In the genomic region with DNA sequence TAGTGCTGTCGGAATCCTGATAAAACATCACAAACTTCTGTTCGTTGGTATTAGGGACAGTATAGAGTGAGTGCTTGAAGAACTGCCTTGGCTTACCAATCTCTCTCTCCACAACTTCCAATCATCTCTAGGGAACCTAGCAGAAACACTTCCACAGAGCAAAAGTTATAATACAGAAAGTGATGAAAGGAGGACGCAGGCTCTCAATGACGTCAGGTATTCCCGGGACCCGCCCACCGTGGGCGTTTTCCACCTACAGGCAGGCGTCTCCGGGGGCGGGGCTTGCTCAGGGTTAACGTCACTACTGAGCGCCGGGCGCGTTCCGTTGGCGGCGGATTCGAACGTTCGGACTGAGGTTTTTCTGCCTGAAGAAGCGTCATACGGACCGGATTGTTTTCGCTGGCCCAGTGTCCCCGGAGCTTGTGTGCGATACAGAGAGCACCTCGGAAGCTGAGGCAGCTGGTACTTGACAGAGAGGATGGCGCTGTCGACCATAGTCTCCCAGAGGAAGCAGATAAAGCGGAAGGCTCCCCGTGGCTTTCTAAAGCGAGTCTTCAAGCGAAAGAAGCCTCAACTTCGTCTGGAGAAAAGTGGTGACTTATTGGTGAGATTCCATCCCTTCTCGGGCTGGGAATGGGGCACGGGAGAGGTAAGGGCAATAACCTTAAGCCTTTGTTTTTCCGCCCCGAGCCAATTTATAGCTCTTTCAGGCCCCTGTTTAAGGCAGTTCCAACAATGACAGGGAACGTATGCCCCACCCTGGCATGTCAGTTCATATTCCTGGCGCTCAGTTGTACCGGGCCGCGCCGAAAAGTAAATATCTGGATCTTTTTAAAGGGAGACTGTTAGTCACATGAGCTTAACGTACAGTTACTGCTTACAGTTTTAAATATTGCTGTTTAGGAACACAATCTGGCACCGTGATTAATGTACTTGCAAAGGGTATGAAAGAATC, we compare ENCODE assay signal across 1 cellular context.
A peak's percentile ranks its signal among the peaks of the same experiment; 100 is the strongest.
TF ChIP-seq lines count a peak whose summit lies in the region.

Gene CENPW, plus strand, starts transcription at position 320 of the 955 bp plus-strand sequence. Its CDS starts 159 bp downstream, at position 479.

TF ChIP-seq in HepG2, 621 proteins besides CTCF, POLR2A, EP300 and RAD21 (continued from another document and continues in another):
- TF ChIP-seq SRSF9 (IDR thresholded peaks at IDR 0.05; ENCODE audit: borderline replicate concordance, insufficient read depth, low read depth, low read length, poor library complexity, severe bottlenecking): no peak
- peak; percentile 76 for TF ChIP-seq HNRNPH1 (optimal IDR thresholded peaks at IDR 0.05; ENCODE audit: low read depth, low read length)
- peak; percentile 68 for TF ChIP-seq ZFX (CRISPR knock-in tag; IDR thresholded peaks at IDR 0.05; ENCODE audit: low read depth)
- 0 out of 2 replicates have a peak, but pooled peaks have one; percentile 25 for TF ChIP-seq FLYWCH1 (CRISPR knock-in tag; IDR thresholded peaks at IDR 0.05)
- no peak for TF ChIP-seq ZNF260 (CRISPR knock-in tag; IDR thresholded peaks at IDR 0.05; ENCODE audit: borderline replicate concordance, low read depth)
- TF ChIP-seq CREM (IDR thresholded peaks at IDR 0.05): peak; percentile 99
- TF ChIP-seq CREM (CRISPR knock-in tag; IDR thresholded peaks at IDR 0.05): peak; percentile 92
- TF ChIP-seq ZNF614 (CRISPR knock-in tag; IDR thresholded peaks at IDR 0.05; ENCODE audit: borderline replicate concordance): peak; percentile 67; the same call in 1 of the 2 replicates
- TF ChIP-seq FOXA1 (IDR thresholded peaks at IDR 0.05): no peak
- TF ChIP-seq FOXA1 (CRISPR knock-in tag; IDR thresholded peaks at IDR 0.05): peak; percentile 49; the same call in 1 of the 2 replicates
- TF ChIP-seq ZNF333 (CRISPR knock-in tag; IDR thresholded peaks at IDR 0.05; ENCODE audit: borderline replicate concordance): no peak
- TF ChIP-seq ZBTB7B (CRISPR knock-in tag; IDR thresholded peaks at IDR 0.05): no peak
- TF ChIP-seq TOE1 (CRISPR knock-in tag; IDR thresholded peaks at IDR 0.05): 0 out of 2 replicates have a peak, but pooled peaks have one; percentile 36
- TF ChIP-seq HDAC2 (CRISPR knock-in tag; IDR thresholded peaks at IDR 0.05): peak; percentile 92
- no peak for TF ChIP-seq ZNF616 (CRISPR knock-in tag; IDR thresholded peaks at IDR 0.05; ENCODE audit: low read depth)
- peak; percentile 22; the same call in 1 of the 2 replicates for TF ChIP-seq HNF1B (CRISPR knock-in tag; IDR thresholded peaks at IDR 0.05)
- TF ChIP-seq SMC3 (IDR thresholded peaks at IDR 0.05; ENCODE audit: low read length): no peak
- TF ChIP-seq ZNF18 (CRISPR knock-in tag; IDR thresholded peaks at IDR 0.05; ENCODE audit: insufficient replicate concordance): no peak
- no peak for TF ChIP-seq GFI1 (CRISPR knock-in tag; IDR thresholded peaks at IDR 0.05; ENCODE audit: borderline replicate concordance)
- TF ChIP-seq NCOA1 (CRISPR knock-in tag; IDR thresholded peaks at IDR 0.05): peak; percentile 50; the same call in 1 of the 2 replicates
- TF ChIP-seq ZHX1 (CRISPR knock-in tag; IDR thresholded peaks at IDR 0.05; ENCODE audit: low read depth): no peak
- peak; percentile 99 for TF ChIP-seq SIN3A (IDR thresholded peaks at IDR 0.05; ENCODE audit: borderline replicate concordance, low read depth, low read length)
- 0 out of 2 replicates have a peak, but pooled peaks have one; percentile 48 for TF ChIP-seq ZNF761 (CRISPR knock-in tag; conservative IDR thresholded peaks at IDR 0.05)
- TF ChIP-seq ZNF83 (CRISPR knock-in tag; IDR thresholded peaks at IDR 0.05; ENCODE audit: borderline replicate concordance): no peak
- peak; percentile 38; the same call in 1 of the 2 replicates for TF ChIP-seq ARNTL (CRISPR knock-in tag; IDR thresholded peaks at IDR 0.05)
- TF ChIP-seq SRY (CRISPR knock-in tag; IDR thresholded peaks at IDR 0.05): no peak
- TF ChIP-seq ISL2 (CRISPR knock-in tag; IDR thresholded peaks at IDR 0.05): no peak
- TF ChIP-seq NR2C2 (CRISPR knock-in tag; IDR thresholded peaks at IDR 0.05; ENCODE audit: borderline replicate concordance): no peak
- TF ChIP-seq, protein P1, sequence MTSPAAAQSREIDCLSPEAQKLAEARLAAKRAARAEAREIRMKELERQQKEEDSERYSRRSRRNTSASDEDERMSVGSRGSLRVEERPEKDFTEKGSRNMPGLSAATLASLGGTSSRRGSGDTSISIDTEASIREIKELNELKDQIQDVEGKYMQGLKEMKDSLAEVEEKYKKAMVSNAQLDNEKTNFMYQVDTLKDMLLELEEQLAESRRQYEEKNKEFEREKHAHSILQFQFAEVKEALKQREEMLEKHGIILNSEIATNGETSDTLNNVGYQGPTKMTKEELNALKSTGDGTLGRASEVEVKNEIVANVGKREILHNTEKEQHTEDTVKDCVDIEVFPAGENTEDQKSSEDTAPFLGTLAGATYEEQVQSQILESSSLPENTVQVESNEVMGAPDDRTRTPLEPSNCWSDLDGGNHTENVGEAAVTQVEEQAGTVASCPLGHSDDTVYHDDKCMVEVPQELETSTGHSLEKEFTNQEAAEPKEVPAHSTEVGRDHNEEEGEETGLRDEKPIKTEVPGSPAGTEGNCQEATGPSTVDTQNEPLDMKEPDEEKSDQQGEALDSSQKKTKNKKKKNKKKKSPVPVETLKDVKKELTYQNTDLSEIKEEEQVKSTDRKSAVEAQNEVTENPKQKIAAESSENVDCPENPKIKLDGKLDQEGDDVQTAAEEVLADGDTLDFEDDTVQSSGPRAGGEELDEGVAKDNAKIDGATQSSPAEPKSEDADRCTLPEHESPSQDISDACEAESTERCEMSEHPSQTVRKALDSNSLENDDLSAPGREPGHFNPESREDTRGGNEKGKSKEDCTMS (CRISPR knock-in tag; conservative IDR thresholded peaks at IDR 0.05): no peak
- no peak for TF ChIP-seq WIZ (CRISPR knock-in tag; IDR thresholded peaks at IDR 0.05)
- no peak for TF ChIP-seq NR2F6 (IDR thresholded peaks at IDR 0.05)
- TF ChIP-seq NR2F6 (CRISPR knock-in tag; IDR thresholded peaks at IDR 0.05): peak; percentile 20; the same call in 1 of the 2 replicates
- TF ChIP-seq ZNF207 (IDR thresholded peaks at IDR 0.05; ENCODE audit: borderline replicate concordance): no peak
- peak; percentile 60; the same call in 1 of the 2 replicates for TF ChIP-seq PITX1 (CRISPR knock-in tag; IDR thresholded peaks at IDR 0.05)
- peak; percentile 92; the same call in 1 of the 2 replicates for TF ChIP-seq ZNF556 (CRISPR knock-in tag; IDR thresholded peaks at IDR 0.05; ENCODE audit: borderline replicate concordance)
- peak; percentile 38; the same call in 1 of the 2 replicates for TF ChIP-seq ZNF430 (CRISPR knock-in tag; IDR thresholded peaks at IDR 0.05)
- TF ChIP-seq ATF4 (CRISPR knock-in tag; IDR thresholded peaks at IDR 0.05): peak in 1 of 2 experiments; percentile 45; a peak in 1 of 4 replicates
- no peak for TF ChIP-seq ZNF678 (CRISPR knock-in tag; IDR thresholded peaks at IDR 0.05)
- TF ChIP-seq NFKBIZ (CRISPR knock-in tag; IDR thresholded peaks at IDR 0.05): no peak
- 0 out of 2 replicates have a peak, but pooled peaks have one; percentile 61 for TF ChIP-seq KDM3A (CRISPR knock-in tag; IDR thresholded peaks at IDR 0.05; ENCODE audit: low read depth)
- TF ChIP-seq, protein P2, sequence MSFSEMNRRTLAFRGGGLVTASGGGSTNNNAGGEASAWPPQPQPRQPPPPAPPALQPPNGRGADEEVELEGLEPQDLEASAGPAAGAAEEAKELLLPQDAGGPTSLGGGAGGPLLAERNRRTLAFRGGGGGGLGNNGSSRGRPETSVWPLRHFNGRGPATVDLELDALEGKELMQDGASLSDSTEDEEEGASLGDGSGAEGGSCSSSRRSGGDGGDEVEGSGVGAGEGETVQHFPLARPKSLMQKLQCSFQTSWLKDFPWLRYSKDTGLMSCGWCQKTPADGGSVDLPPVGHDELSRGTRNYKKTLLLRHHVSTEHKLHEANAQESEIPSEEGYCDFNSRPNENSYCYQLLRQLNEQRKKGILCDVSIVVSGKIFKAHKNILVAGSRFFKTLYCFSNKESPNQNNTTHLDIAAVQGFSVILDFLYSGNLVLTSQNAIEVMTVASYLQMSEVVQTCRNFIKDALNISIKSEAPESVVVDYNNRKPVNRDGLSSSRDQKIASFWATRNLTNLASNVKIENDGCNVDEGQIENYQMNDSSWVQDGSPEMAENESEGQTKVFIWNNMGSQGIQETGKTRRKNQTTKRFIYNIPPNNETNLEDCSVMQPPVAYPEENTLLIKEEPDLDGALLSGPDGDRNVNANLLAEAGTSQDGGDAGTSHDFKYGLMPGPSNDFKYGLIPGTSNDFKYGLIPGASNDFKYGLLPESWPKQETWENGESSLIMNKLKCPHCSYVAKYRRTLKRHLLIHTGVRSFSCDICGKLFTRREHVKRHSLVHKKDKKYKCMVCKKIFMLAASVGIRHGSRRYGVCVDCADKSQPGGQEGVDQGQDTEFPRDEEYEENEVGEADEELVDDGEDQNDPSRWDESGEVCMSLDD (CRISPR knock-in tag; IDR thresholded peaks at IDR 0.05; ENCODE audit: borderline replicate concordance): peak; percentile 28; the same call in 1 of the 2 replicates
